18 cellular contexts compared by ENCODE assay signal in genomic region chr12:15209782-15210181, GRCh38. TPM values are rescaled to one million over a fixed set of nuclear protein-coding genes. Genes with fewer than 3 reads are reported as not detected.
A peak's percentile ranks its signal among the peaks of the same experiment; 100 is the strongest.
DNase-seq lines count a peak whose midpoint lies in the region; ATAC-seq and TF ChIP-seq lines count a peak whose summit lies in the region.
"Had no signal": no experiment of that assay in that cellular context is flagged by ENCODE, and none has a peak within 500 bp of the region (broad histone marks: within the 10 kb centered on the region; RNA-seq: fewer than 3 reads in every experiment).

No MANE protein-coding gene starts in this region.

- peak overlapping the region; percentile 61 for H3K27ac ChIP-seq in lower lobe of right lung
- H3K27ac ChIP-seq in tibial artery = peak overlapping the region; percentile 80 to 81
- H3K27ac ChIP-seq: HL-60, neural progenitor cell had no signal

- intact Hi-C loops in lower lobe of right lung (cut with DNase I) = no loop called here
- intact Hi-C loops in tibial artery (cut with DNase I; ENCODE audit: low total_unique reads) = no loop called here

- ATAC-seq in lower lobe of right lung (peak in 1 of 2 donors; percentile 55), GM21515 (IDR thresholded peaks at IDR 0.05; ENCODE audit: unreplicated experiment) (no peak), GM18498 (IDR thresholded peaks at IDR 0.05; ENCODE audit: unreplicated experiment) (no peak)
- ATAC-seq: T-cell had no signal

- no peak overlapping the region for H3K4me3 ChIP-seq in epithelial cell of esophagus (ENCODE audit: low read length)
- H3K4me3 ChIP-seq in lower lobe of right lung = no peak overlapping the region
- H3K4me3 ChIP-seq in tibial artery = no peak overlapping the region
- H3K4me3 ChIP-seq: neural progenitor cell, testis had no signal

- CTCF ChIA-PET in GM10248 (lab: Yijun Ruan, JAX) = interaction anchor here (1.3 to 1.5 kb wide), 2 partner anchors 8 to 12 kb away, joined by 3 read pairs; partner anchors contain the start of gene RERG

- TF ChIP-seq CTCF in epithelial cell of esophagus (IDR thresholded peaks at IDR 0.05; ENCODE audit: insufficient read depth, low read depth, low read length, missing control alignments) (no peak), lower lobe of right lung (IDR thresholded peaks at IDR 0.05) (no peak), tibial artery (IDR thresholded peaks at IDR 0.05) (no peak), GM10248 (IDR thresholded peaks at IDR 0.05; ENCODE audit: control extremely low read depth, extremely low read depth, low read depth, missing control alignments) (no peak), GM13976 (IDR thresholded peaks at IDR 0.05; ENCODE audit: borderline replicate concordance, control extremely low read depth, extremely low read depth, insufficient read depth, missing control alignments) (no peak)

- in situ Hi-C loops in GM13976 (cut with MboI; ENCODE audit: low sequenced_read_pairs, unreplicated experiment) = no loop called here

- no peaks in the 10 kb centered on the region for H3K36me3 ChIP-seq in lower lobe of right lung
- H3K36me3 ChIP-seq in tibial artery = no peaks in the 10 kb centered on the region
- H3K36me3 ChIP-seq: neural progenitor cell had no signal

- DNase-seq in NCI-H226 (peak; percentile 83), epithelial cell of esophagus (ENCODE audit: low read depth) (peak; percentile 71), lower lobe of right lung (no peak), tibial artery (no peak), GM10248 (ENCODE audit: extremely low spot score) (no peak), GM13976 (ENCODE audit: low spot score) (no peak)
- DNase-seq: activated gamma-delta T cell; Calu3; NCI-H1092; NCI-H748 treated with DMSO at 0.1 percent for 48 hours; stimulated activated CD4-positive, alpha-beta T cell treated with anti-CD3 and anti-CD28 coated beads, Interleukin-4, amount 100 ng/mL, for 24 hours; T-cell; testis had no signal

- no peaks in the 10 kb centered on the region for H3K9me3 ChIP-seq in lower lobe of right lung
- no peaks in the 10 kb centered on the region for H3K9me3 ChIP-seq in tibial artery
- H3K9me3 ChIP-seq: testis had no signal

- POLR2A ChIA-PET in GM10248 (lab: Yijun Ruan, JAX) = no interaction called here

- no peaks in the 10 kb centered on the region for H3K27me3 ChIP-seq in lower lobe of right lung (ENCODE audit: low read depth)
- H3K27me3 ChIP-seq in tibial artery = no peaks in the 10 kb centered on the region
- H3K27me3 ChIP-seq: neural progenitor cell, testis had no signal

- no peaks in the 10 kb centered on the region for H3K4me1 ChIP-seq in lower lobe of right lung
- H3K4me1 ChIP-seq in tibial artery = peaks cover 0 to 95% (median 58%) of the 10 kb centered on the region in 4 donors
- H3K4me1 ChIP-seq: neural progenitor cell, testis had no signal

RNA-seq across cellular contexts. Expression of gene RERG, which starts 11.4 kb away (rescaled TPM):
- 9.0 TPM for total RNA-seq in lower lobe of right lung
- total RNA-seq: dermis microvascular lymphatic vessel endothelial cell had no signal

Comparison
In these comparisons a context has a peak if more than half of its experiments do, and no peak if none do; other contexts are left out.
1. DNase-seq: peak in NCI-H226 (single experiment) and epithelial cell of esophagus (single experiment); none in lower lobe of right lung (single experiment), tibial artery (0 of 2), GM10248 (single experiment) and GM13976 (single experiment).